ENCODE assay signal across 15 cellular contexts in the genomic region with DNA sequence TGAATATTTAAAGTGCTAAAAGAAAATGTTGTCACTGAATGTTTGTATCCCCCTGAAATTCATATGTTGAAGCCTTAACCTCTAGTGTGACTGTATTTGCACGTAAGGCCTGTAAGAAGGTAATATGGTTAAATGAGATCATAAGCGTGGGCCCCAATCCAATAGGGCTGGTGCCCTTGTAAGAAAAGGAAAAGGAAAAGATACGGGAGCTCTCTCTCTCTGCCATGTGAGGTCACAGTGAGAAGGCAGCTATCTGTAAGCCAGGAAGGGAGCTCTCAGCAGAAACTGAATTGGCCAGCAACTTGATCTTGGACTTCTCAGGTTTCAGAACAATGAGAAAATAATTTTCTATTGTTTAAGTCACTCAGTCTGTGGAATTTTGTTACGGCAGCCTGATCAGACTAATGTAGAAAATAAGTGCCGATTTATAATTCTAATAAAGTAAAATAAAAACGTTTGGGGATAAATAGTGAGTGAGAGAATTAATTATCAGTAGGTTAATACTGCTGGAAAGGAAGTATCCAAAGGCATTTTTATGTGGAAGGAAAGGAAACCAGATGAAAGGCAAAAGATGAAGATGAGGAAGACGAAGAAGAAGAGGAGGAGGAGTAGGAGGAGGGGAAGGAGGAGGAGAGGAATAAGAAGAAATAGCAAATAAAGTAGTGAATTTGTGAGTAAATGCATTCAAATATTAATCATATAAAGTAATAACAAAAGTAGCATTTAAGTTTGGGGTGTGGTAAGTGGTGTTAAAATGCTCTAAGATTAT.
DNase-seq lines count a peak whose midpoint lies in the region; ATAC-seq and TF ChIP-seq lines count a peak whose summit lies in the region.
"Had no signal": no experiment of that assay in that cellular context is flagged by ENCODE, and none has a peak within 500 bp of the region (broad histone marks: within the 10 kb centered on the region; RNA-seq: fewer than 3 reads in every experiment).

No MANE protein-coding gene starts in this region.

- ATAC-seq in WTC11 (peak; percentile 91), GM18520 (IDR thresholded peaks at IDR 0.05; ENCODE audit: unreplicated experiment) (no peak), GM21619 (IDR thresholded peaks at IDR 0.05; ENCODE audit: unreplicated experiment) (no peak)
- ATAC-seq: natural killer cell had no signal

- H3K4me1 Mint-ChIP-seq in WTC11: peaks cover 49% of the 10 kb centered on the region
- H3K4me1 Mint-ChIP-seq: natural killer cell had no signal

- no peak overlapping the region for H3K4me3 Mint-ChIP-seq in WTC11
- H3K4me3 Mint-ChIP-seq: natural killer cell had no signal

- H3K27ac Mint-ChIP-seq in WTC11: peak overlapping the region; percentile 90
- H3K27ac Mint-ChIP-seq: natural killer cell had no signal

- H3K27me3 Mint-ChIP-seq in WTC11 (ENCODE audit: low read depth): no peaks in the 10 kb centered on the region

- no peaks in the 10 kb centered on the region; the same call in 1 of the 2 replicates for H3K9me3 Mint-ChIP-seq in WTC11
- H3K9me3 Mint-ChIP-seq: natural killer cell had no signal

- no peak for TF ChIP-seq CTCF in WTC11 (IDR thresholded peaks at IDR 0.05)
- no peak for TF ChIP-seq CTCF in foreskin fibroblast (IDR thresholded peaks at IDR 0.05; ENCODE audit: low read depth, low read length)

- no peaks in the 10 kb centered on the region for H3K36me3 Mint-ChIP-seq in WTC11
- H3K36me3 Mint-ChIP-seq: natural killer cell had no signal

- no peak overlapping the region for H3K4me3 ChIP-seq in foreskin fibroblast (ENCODE audit: low read depth in 1 of 2, low read length in 2 of 2)
- H3K4me3 ChIP-seq: dorsolateral prefrontal cortex, transverse colon had no signal

- CTCF ChIA-PET in WTC11 (lab: Charles Lee): interaction anchor here (0.6 kb wide), 1 partner anchor 11 kb away, joined by 4 read pairs; no protein-coding TSS in a partner anchor

- peak; percentile 50 for DNase-seq in NCI-H2171 treated with DMSO at 0.1 percent for 48 hours (lab: John Stamatoyannopoulos, UW)
- DNase-seq in NCI-H2171 (lab: John Stamatoyannopoulos, UW): no peak
- no peak for DNase-seq in WTC11 (ENCODE audit: low spot score)
- DNase-seq in foreskin fibroblast: peak; percentile 82 to 87
- DNase-seq in pulmonary artery endothelial cell (ENCODE audit: low read depth, low spot score): peak; percentile 77
- no peak for DNase-seq in SW 1271 (lab: John Stamatoyannopoulos, UW)
- DNase-seq: activated CD4-positive, alpha-beta T cell treated with anti-CD3 and anti-CD28 coated beads for 1 hour; activated T-cell treated with anti-CD3 and anti-CD28 coated beads for 4 hours; dorsolateral prefrontal cortex; natural killer cell; NCI-H187; stimulated activated CD4-positive, alpha-beta T cell treated with anti-CD3 and anti-CD28 coated beads, Interleukin-12 subunit alpha, Interleukin-12 subunit beta, amount 100 ng/mL, for 4 hours; transverse colon had no signal

- POLR2A ChIA-PET in WTC11 (lab: Charles Lee): no interaction called here

TF ChIP-seq in WTC11, 78 proteins besides CTCF, POLR2A, EP300 and RAD21:
- TF ChIP-seq NFYB (CRISPR knock-in tag; conservative IDR thresholded peaks at IDR 0.05; ENCODE audit: low read depth): no peak
- TF ChIP-seq, protein P1, sequence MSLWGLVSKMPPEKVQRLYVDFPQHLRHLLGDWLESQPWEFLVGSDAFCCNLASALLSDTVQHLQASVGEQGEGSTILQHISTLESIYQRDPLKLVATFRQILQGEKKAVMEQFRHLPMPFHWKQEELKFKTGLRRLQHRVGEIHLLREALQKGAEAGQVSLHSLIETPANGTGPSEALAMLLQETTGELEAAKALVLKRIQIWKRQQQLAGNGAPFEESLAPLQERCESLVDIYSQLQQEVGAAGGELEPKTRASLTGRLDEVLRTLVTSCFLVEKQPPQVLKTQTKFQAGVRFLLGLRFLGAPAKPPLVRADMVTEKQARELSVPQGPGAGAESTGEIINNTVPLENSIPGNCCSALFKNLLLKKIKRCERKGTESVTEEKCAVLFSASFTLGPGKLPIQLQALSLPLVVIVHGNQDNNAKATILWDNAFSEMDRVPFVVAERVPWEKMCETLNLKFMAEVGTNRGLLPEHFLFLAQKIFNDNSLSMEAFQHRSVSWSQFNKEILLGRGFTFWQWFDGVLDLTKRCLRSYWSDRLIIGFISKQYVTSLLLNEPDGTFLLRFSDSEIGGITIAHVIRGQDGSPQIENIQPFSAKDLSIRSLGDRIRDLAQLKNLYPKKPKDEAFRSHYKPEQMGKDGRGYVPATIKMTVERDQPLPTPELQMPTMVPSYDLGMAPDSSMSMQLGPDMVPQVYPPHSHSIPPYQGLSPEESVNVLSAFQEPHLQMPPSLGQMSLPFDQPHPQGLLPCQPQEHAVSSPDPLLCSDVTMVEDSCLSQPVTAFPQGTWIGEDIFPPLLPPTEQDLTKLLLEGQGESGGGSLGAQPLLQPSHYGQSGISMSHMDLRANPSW (CRISPR knock-in tag; conservative IDR thresholded peaks at IDR 0.05; ENCODE audit: low read depth): no peak

Comparison
In these comparisons a context has a peak if more than half of its experiments do, and no peak if none do; other contexts are left out.
1. DNase-seq: peak in NCI-H2171 treated with DMSO at 0.1 percent for 48 hours (single experiment), foreskin fibroblast (2 of 2) and pulmonary artery endothelial cell (single experiment); none in NCI-H2171 (single experiment), WTC11 (single experiment) and SW 1271 (0 of 2).